19 cellular contexts compared by ENCODE assay signal in the genomic region with DNA sequence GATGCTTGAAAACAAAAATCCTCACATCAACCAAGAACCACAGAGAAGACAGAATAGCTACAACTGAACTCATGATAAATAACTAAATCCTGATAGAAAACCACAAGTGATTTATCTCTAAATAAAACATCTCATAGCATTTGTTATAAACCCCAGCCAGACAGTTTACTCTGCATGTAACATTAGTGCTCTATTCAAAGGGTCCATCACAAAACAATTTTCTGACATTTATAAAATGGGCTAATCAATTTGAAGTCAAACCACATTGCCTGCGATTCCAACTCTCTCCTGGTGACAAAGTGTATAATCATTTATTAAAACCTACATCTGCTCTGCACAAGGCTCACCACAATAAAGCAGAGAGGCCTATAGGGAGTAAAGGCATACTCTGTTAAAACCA. TPM values are rescaled to one million over a fixed set of nuclear protein-coding genes. Genes with fewer than 3 reads are reported as not detected.
"Had no signal": no experiment of that assay in that cellular context is flagged by ENCODE, and none has a peak within 500 bp of the region (broad histone marks: within the 10 kb centered on the region; RNA-seq: fewer than 3 reads in every experiment).

No MANE protein-coding gene starts in this region.

- H3K9me3 Mint-ChIP-seq: naive thymus-derived CD8-positive, alpha-beta T cell; type B pancreatic cell had no signal

- DNase-seq: cortex of kidney; dorsolateral prefrontal cortex; effector memory CD4-positive, alpha-beta T cell; heart left ventricle; hippocampal formation; kidney glomerular epithelial cell; mucosa of descending colon; naive thymus-derived CD8-positive, alpha-beta T cell; sigmoid colon; stimulated activated CD4-positive, alpha-beta T cell treated with anti-CD3 and anti-CD28 coated beads, Interleukin-2, amount 100 ng/mL, for 24 hours; stimulated activated naive CD4-positive, alpha-beta T cell treated with Interleukin-2 at 50 U/mL for 16 hours had no signal

- H3K4me3 ChIP-seq: dorsolateral prefrontal cortex, heart left ventricle, mucosa of descending colon, right atrium auricular region, sigmoid colon, skin epidermis had no signal

- H3K27ac Mint-ChIP-seq: type B pancreatic cell had no signal

- ATAC-seq: esophagus mucosa; heart left ventricle; mucosa of descending colon; naive thymus-derived CD8-positive, alpha-beta T cell had no signal

- H3K27me3 Mint-ChIP-seq: naive thymus-derived CD8-positive, alpha-beta T cell; type B pancreatic cell had no signal

- H3K4me3 Mint-ChIP-seq: naive thymus-derived CD8-positive, alpha-beta T cell; type B pancreatic cell had no signal

RNA-seq across cellular contexts. Expression of gene HK3, which starts 57.6 kb away (rescaled TPM):
- total RNA-seq: fibroblast of lung, glomerular endothelial cell, lung microvascular endothelial cell, osteocyte had no signal
- polyA plus RNA-seq: fibroblast of lung had no signal
